Comparison of ENCODE assay signal across 14 cellular contexts in the genomic region with DNA sequence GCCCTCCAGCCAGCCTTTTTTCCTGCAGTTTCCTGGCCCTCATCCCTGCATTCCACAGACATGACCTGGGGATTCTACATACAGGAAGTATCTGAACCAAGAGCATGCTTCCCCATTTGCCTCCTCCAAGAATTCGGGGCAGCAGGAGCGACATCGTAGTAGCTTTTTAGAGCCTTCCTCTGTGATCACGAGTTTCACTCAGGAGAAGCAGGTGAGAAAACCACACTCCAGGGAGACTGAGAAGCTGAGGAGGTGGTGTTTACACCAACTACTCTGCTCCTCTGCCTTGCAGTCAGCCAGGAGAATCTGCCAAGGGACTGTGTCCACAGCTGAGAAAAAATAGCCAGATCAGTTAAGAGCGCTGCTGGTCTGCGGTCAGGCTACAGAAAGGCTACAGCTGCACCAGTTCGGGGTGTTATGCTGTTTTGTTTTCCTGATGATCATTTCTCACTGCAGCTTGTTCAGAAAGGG. TPM values are rescaled to one million over a fixed set of nuclear protein-coding genes. Genes with fewer than 3 reads are reported as not detected.
DNase-seq lines count a peak whose midpoint lies in the region; ATAC-seq and TF ChIP-seq lines count a peak whose summit lies in the region.
"Had no signal": no experiment of that assay in that cellular context is flagged by ENCODE, and none has a peak within 500 bp of the region (broad histone marks: within the 10 kb centered on the region; RNA-seq: fewer than 3 reads in every experiment).

No MANE protein-coding gene starts in this region.

- H3K4me2 ChIP-seq in OCI-LY7 (ENCODE audit: low read length), result no peak overlapping the region

- H3K4me1 ChIP-seq in vagina (peaks cover 21% of the 10 kb centered on the region), OCI-LY7 (ENCODE audit: insufficient read depth, low read length, poor library complexity, severe bottlenecking) (no peaks in the 10 kb centered on the region)

- H3K9me2 ChIP-seq in OCI-LY7 (ENCODE audit: insufficient read depth, low read length), result no peaks in the 10 kb centered on the region

- no peak overlapping the region for H3K4me3 Mint-ChIP-seq in MCF 10A (ENCODE audit: unreplicated experiment)
- H3K4me3 Mint-ChIP-seq: naive thymus-derived CD8-positive, alpha-beta T cell; type B pancreatic cell had no signal

- no peak for ATAC-seq in HG03432 (IDR thresholded peaks at IDR 0.05; ENCODE audit: unreplicated experiment)
- ATAC-seq: naive thymus-derived CD8-positive, alpha-beta T cell had no signal

- H3K79me2 ChIP-seq in OCI-LY7 (ENCODE audit: insufficient read depth, low read depth, low read length), result no peaks in the 10 kb centered on the region

- CTCF ChIA-PET in MCF 10A (lab: Yijun Ruan, JAX), result interaction anchor here (0.6 to 10.9 kb wide), 5 partner anchors 10 to 487 kb away, joined by 3 to 339 read pairs (median 6); no protein-coding TSS in a partner anchor
- CTCF ChIA-PET in OCI-LY7 (lab: Charles Lee; ENCODE audit: unreplicated experiment), result no interaction called here

- TF ChIP-seq CTCF in MCF 10A (IDR thresholded peaks at IDR 0.05; ENCODE audit: unreplicated experiment) (no peak), coronary artery (IDR thresholded peaks at IDR 0.05) (no peak), vagina (IDR thresholded peaks at IDR 0.05) (no peak), OCI-LY7 (conservative IDR thresholded peaks at IDR 0.05; ENCODE audit: low read length) (no peak)

- no peaks in the 10 kb centered on the region for H3K27me3 ChIP-seq in vagina

- no peaks in the 10 kb centered on the region for H3K4me1 Mint-ChIP-seq in MCF 10A (ENCODE audit: insufficient read depth, unreplicated experiment)

- H3K4me3 ChIP-seq in coronary artery (peak overlapping the region; percentile 42), vagina (no peak overlapping the region), OCI-LY7 (ENCODE audit: low read depth, low read length, poor library complexity, severe bottlenecking) (no peak overlapping the region)

- H3K9me3 ChIP-seq in vagina (no peaks in the 10 kb centered on the region), OCI-LY7 (ENCODE audit: low read length) (no peaks in the 10 kb centered on the region)

- H4K20me1 ChIP-seq in OCI-LY7 (ENCODE audit: insufficient read depth, low read length), result no peaks in the 10 kb centered on the region

- H3K27ac ChIP-seq in coronary artery (peak overlapping the region in 1 of 2 donors; percentile 30), vagina (peak overlapping the region; percentile 33), OCI-LY7 (ENCODE audit: low read depth, low read length, poor library complexity, severe bottlenecking) (no peak overlapping the region)

- in situ Hi-C loops in T47D (cut with HindIII; ENCODE audit: low pct_unique_long_range_greater_than_20kb, low sequenced_read_pairs), result no loop called here

- intact Hi-C loops in MCF 10A (cut with micrococcal nuclease), result no loop called here
- intact Hi-C loops in vagina (cut with DNase I), result no loop called here
- intact Hi-C loops in OCI-LY7 (cut with micrococcal nuclease; ENCODE audit: unreplicated experiment), result no loop called here

- H3K36me3 ChIP-seq in vagina, result no peaks in the 10 kb centered on the region
- no peaks in the 10 kb centered on the region for H3K36me3 ChIP-seq in OCI-LY7 (ENCODE audit: insufficient read depth, low read length)

- no peak for TF ChIP-seq POLR2A in vagina (IDR thresholded peaks at IDR 0.05)

- DNase-seq in T47D (ENCODE audit: low read depth in 1 of 2, low spot score in 1 of 2), result peak; percentile 40 to 64
- no peak for DNase-seq in MCF 10A (ENCODE audit: unreplicated experiment)
- no peak for DNase-seq in coronary artery (ENCODE audit: low spot score)
- peak; percentile 43 for DNase-seq in mesenteric fat pad (ENCODE audit: low spot score)
- no peak for DNase-seq in vagina (ENCODE audit: extremely low spot score in 2 of 2)
- DNase-seq in SHP77 (lab: John Stamatoyannopoulos, UW), result no peak
- DNase-seq in OCI-LY7 (ENCODE audit: low spot score), result no peak
- DNase-seq: activated CD8-positive, alpha-beta memory T cell treated with anti-CD3 and anti-CD28 coated beads for 24 hours; glutamatergic neuron; naive thymus-derived CD8-positive, alpha-beta T cell; NCI-H2227 treated with DMSO at 0.1 percent for 48 hours; stimulated activated CD4-positive, alpha-beta T cell treated with anti-CD3 and anti-CD28 coated beads, Interleukin-1b, Interleukin-23, amount 100 ng/mL, for 48 hours had no signal

- H3K27me3 Mint-ChIP-seq in MCF 10A (ENCODE audit: insufficient read depth, unreplicated experiment), result no peaks in the 10 kb centered on the region

- H3K27ac Mint-ChIP-seq in MCF 10A (ENCODE audit: low read depth, unreplicated experiment), result no peak overlapping the region
- H3K27ac Mint-ChIP-seq: type B pancreatic cell had no signal

- peaks cover under 1% of the 10 kb centered on the region for H3K36me3 Mint-ChIP-seq in MCF 10A (ENCODE audit: insufficient read depth, unreplicated experiment)
- H3K36me3 Mint-ChIP-seq: naive thymus-derived CD8-positive, alpha-beta T cell had no signal

- BruUV-seq in MCF 10A (replicated peaks; lab: Mats Ljungman, UMichigan) (no TSS peak), OCI-LY7 (replicated peaks; lab: Mats Ljungman, UMichigan) (no TSS peak)

- POLR2A ChIA-PET in MCF 10A (lab: Yijun Ruan, JAX) (no interaction called here), OCI-LY7 (lab: Charles Lee) (no interaction called here)

- no peaks in the 10 kb centered on the region for H3K9me3 Mint-ChIP-seq in MCF 10A (ENCODE audit: unreplicated experiment)
- H3K9me3 Mint-ChIP-seq: naive thymus-derived CD8-positive, alpha-beta T cell; type B pancreatic cell had no signal

- H2AFZ ChIP-seq in OCI-LY7 (ENCODE audit: low read length), result no peak overlapping the region

RNA-seq across cellular contexts. Expression of a gene that starts 54.1 kb away (rescaled TPM):
- total RNA-seq in MCF 10A (2022) (9.1 and 13.1 TPM in 2 replicates), mesenteric fat pad (86.9 TPM), vagina (28.7 TPM), OCI-LY7 (2022) (3.3 and 3.7 TPM in 2 replicates)
- not detected in 2 replicates for total RNA-seq in OCI-LY7 (2014; rRNA removed; shearing (Covaris generic))
- total RNA-seq: naive thymus-derived CD8-positive, alpha-beta T cell had no signal

Comparison
In these comparisons a context has a peak if more than half of its experiments do, and no peak if none do; other contexts are left out.
1. DNase-seq: peak in T47D (2 of 2) and mesenteric fat pad (single experiment); none in MCF 10A (single experiment), coronary artery (single experiment), vagina (0 of 2), SHP77 (0 of 2) and OCI-LY7 (single experiment).